ENCODE assay signal across 8 cellular contexts in the genomic region with DNA sequence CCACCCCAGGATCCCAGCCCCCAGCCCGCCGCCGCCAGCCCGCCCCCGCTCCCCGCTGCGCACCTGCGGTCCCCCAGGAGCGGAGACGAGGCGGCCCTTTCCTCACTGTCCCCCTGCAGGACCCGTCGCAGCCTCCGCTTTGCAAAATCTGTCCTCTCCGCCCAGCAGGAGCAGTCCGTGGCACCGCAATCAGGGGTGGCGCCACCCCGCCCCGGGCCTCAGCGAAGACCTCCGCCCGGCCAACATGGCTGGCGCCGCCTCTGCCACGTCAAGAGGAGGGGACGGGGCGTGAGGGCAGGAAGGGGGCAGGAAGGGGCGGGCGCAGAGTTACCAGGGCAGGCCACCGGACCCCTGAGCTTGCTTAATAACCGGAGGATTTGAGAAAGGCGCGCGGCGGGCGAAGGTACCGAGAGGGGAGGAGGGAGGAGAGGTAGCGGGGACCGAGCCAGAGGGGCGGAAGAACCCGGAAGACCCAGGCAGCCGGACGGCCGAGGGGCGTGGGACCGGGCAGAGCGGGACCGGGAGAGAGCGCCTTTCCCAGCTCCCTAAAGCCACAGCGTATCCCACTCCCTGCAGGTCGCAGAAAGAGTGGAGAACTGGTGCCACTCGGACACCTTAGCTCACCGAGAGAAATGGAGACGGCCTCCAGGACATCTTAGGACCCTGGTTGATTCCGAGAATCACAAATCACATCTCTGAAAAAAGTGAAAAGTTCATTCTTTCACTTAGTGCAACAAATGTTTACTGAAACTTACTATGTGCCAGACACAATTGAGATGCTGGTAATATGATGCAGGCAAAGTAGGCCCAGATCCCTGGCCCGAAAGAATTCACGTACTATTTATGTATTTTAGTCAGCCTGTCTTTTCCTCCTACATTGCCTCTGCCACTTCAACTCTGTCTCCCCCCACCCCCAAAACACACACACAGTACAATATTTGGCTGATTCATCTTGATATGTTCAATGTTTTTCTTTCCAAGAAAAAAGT. TPM values are rescaled to one million over a fixed set of nuclear protein-coding genes. Genes with fewer than 3 reads are reported as not detected.
A peak's percentile ranks its signal among the peaks of the same experiment; 100 is the strongest.
DNase-seq lines count a peak whose midpoint lies in the region; ATAC-seq and TF ChIP-seq lines count a peak whose summit lies in the region.

A gene (minus strand): TSS at position 267 of the 989 bp plus-strand sequence. CDS start 7,117 bp downstream, outside the sequence.

- H3K4me3 ChIP-seq in CD4-positive, alpha-beta memory T cell (ENCODE audit: low read length in 2 of 2): peak within 1 kb of the TSS; percentile 77 to 89
- peak within 1 kb of the TSS; percentile 85 for H3K4me3 ChIP-seq in ectodermal cell (ENCODE audit: insufficient read depth, low read depth, low read length)
- peak within 1 kb of the TSS; percentile 89 for H3K4me3 ChIP-seq in lung

- no peaks in the 10 kb centered on the region for H3K27me3 Mint-ChIP-seq in CD4-positive, alpha-beta memory T cell
- no peaks in the 10 kb centered on the region for H3K27me3 Mint-ChIP-seq in activated CD8-positive, alpha-beta T cell treated with anti-CD3 and anti-CD28 coated beads for 36 hours

- H3K9me3 ChIP-seq in CD4-positive, alpha-beta memory T cell (ENCODE audit: control insufficient read depth in 1 of 2, low read length in 2 of 2): no peaks in the 10 kb centered on the region
- H3K9me3 ChIP-seq in ectodermal cell (ENCODE audit: control insufficient read depth, low read length): no peaks in the 10 kb centered on the region
- H3K9me3 ChIP-seq in lung (ENCODE audit: control insufficient read depth in 2 of 2, insufficient read depth in 1 of 2, low read length in 1 of 2): no peaks in the 10 kb centered on the region

- H3K27ac ChIP-seq in CD4-positive, alpha-beta memory T cell (ENCODE audit: low read depth, low read length): peak within 1 kb of the TSS; percentile 86
- H3K27ac ChIP-seq in ectodermal cell (ENCODE audit: insufficient read depth, low read depth, low read length, poor library complexity, severe bottlenecking) (peak within 1 kb of the TSS; percentile 87), lung (ENCODE audit: low read depth in 1 of 2, low read length in 1 of 2) (peak within 1 kb of the TSS; percentile 92 to 98)

- DNase-seq in CD4-positive, alpha-beta memory T cell: peak; percentile 80 to 88 (median 82)
- peak; percentile 88 for DNase-seq in HK-2 (ENCODE audit: unreplicated experiment)
- DNase-seq in NCI-H82 treated with DMSO at 0.1 percent for 48 hours (lab: John Stamatoyannopoulos, UW; ENCODE audit: unreplicated experiment): peak; percentile 55
- peak; percentile 90 for DNase-seq in activated CD8-positive, alpha-beta T cell treated with anti-CD3 and anti-CD28 coated beads for 36 hours
- peak; percentile 90 for DNase-seq in lung (ENCODE audit: low spot score)
- peak; percentile 62 to 71 (median 63) for DNase-seq in stimulated activated CD4-positive, alpha-beta T cell treated with anti-CD3 and anti-CD28 coated beads, TNF-alpha, amount 100 ng/mL, for 4 hours (ENCODE audit: low read depth in 3 of 3)

- peaks cover 0 to 9% of the 10 kb centered on the region in 2 donors for H3K36me3 Mint-ChIP-seq in CD4-positive, alpha-beta memory T cell
- peaks cover 6% of the 10 kb centered on the region for H3K36me3 Mint-ChIP-seq in activated CD8-positive, alpha-beta T cell treated with anti-CD3 and anti-CD28 coated beads for 36 hours (ENCODE audit: low read depth)

- POLR2A ChIA-PET in CD4-positive, alpha-beta memory T cell (lab: Charles Lee; ENCODE audit: partially characterized antibody): interaction anchor here (0.5 to 4.4 kb wide), 16 partner anchors 8 to 331 kb away, joined by 3 to 66 read pairs (median 4); a partner anchor contains a TSS
- POLR2A ChIA-PET in activated CD8-positive, alpha-beta T cell treated with anti-CD3 and anti-CD28 coated beads for 36 hours (lab: Charles Lee): interaction anchor here (0.9 to 1.9 kb wide), 10 partner anchors 11 to 338 kb away, joined by 3 to 9 read pairs (median 4); a partner anchor contains a TSS

- H3K27ac Mint-ChIP-seq in CD4-positive, alpha-beta memory T cell: peak within 1 kb of the TSS; percentile 91 to 99 (median 98)
- peak within 1 kb of the TSS; percentile 97 for H3K27ac Mint-ChIP-seq in activated CD8-positive, alpha-beta T cell treated with anti-CD3 and anti-CD28 coated beads for 36 hours

- peaks cover 21 to 64% (median 40%) of the 10 kb centered on the region in 4 donors for H3K4me1 Mint-ChIP-seq in CD4-positive, alpha-beta memory T cell
- H3K4me1 Mint-ChIP-seq in activated CD8-positive, alpha-beta T cell treated with anti-CD3 and anti-CD28 coated beads for 36 hours (ENCODE audit: low read depth): peaks cover 40% of the 10 kb centered on the region

- intact Hi-C loops in CD4-positive, alpha-beta memory T cell (cut with micrococcal nuclease): loop anchor here (1.0 to 2.0 kb wide), 5 partner anchors 11 to 330 kb away; a partner anchor contains a TSS
- intact Hi-C loops in activated CD8-positive, alpha-beta T cell treated with anti-CD3 and anti-CD28 coated beads for 36 hours (cut with micrococcal nuclease): no loop called here

- ATAC-seq in GM19455 (IDR thresholded peaks at IDR 0.05; ENCODE audit: unreplicated experiment) (peak; percentile 87), lung (ENCODE audit: insufficient read depth, low FRiP score) (peak; percentile 95)
- ATAC-seq in activated CD8-positive, alpha-beta T cell treated with anti-CD3 and anti-CD28 coated beads for 36 hours: peak; percentile 94

- H3K4me1 ChIP-seq in CD4-positive, alpha-beta memory T cell (ENCODE audit: insufficient read depth, low read length): peaks cover 50% of the 10 kb centered on the region
- no peaks in the 10 kb centered on the region for H3K4me1 ChIP-seq in ectodermal cell (ENCODE audit: control insufficient read depth, insufficient read depth, low read length)
- peaks cover 5 to 9% of the 10 kb centered on the region in 2 donors for H3K4me1 ChIP-seq in lung (ENCODE audit: control insufficient read depth in 2 of 2, insufficient read depth in 2 of 2, low read length in 2 of 2)

- H3K9me3 Mint-ChIP-seq in CD4-positive, alpha-beta memory T cell: no peaks in the 10 kb centered on the region
- H3K9me3 Mint-ChIP-seq in activated CD8-positive, alpha-beta T cell treated with anti-CD3 and anti-CD28 coated beads for 36 hours: no peaks in the 10 kb centered on the region

- no peaks in the 10 kb centered on the region for H3K36me3 ChIP-seq in CD4-positive, alpha-beta memory T cell (ENCODE audit: insufficient read depth, low read length)
- no peaks in the 10 kb centered on the region for H3K36me3 ChIP-seq in ectodermal cell (ENCODE audit: control insufficient read depth, insufficient read depth, low read length)
- H3K36me3 ChIP-seq in lung (ENCODE audit: control insufficient read depth in 2 of 2, insufficient read depth in 2 of 2, low read length in 2 of 2): no peaks in the 10 kb centered on the region

- H3K4me3 Mint-ChIP-seq in CD4-positive, alpha-beta memory T cell: peak within 1 kb of the TSS; percentile 93 to 98 (median 96)
- peak within 1 kb of the TSS; percentile 95 for H3K4me3 Mint-ChIP-seq in activated CD8-positive, alpha-beta T cell treated with anti-CD3 and anti-CD28 coated beads for 36 hours

- CTCF ChIA-PET in CD4-positive, alpha-beta memory T cell (lab: Charles Lee; ENCODE audit: partially characterized antibody): interaction anchor here (0.6 to 2.4 kb wide), 4 partner anchors 11 to 328 kb away, joined by 3 to 10 read pairs (median 4); a partner anchor contains a TSS
- CTCF ChIA-PET in activated CD8-positive, alpha-beta T cell treated with anti-CD3 and anti-CD28 coated beads for 36 hours (lab: Charles Lee): interaction anchor here (2.5 kb wide), 1 partner anchor 10 kb away, joined by 8 read pairs; a partner anchor contains a TSS

- TF ChIP-seq CTCF in activated CD8-positive, alpha-beta T cell treated with anti-CD3 and anti-CD28 coated beads for 36 hours (IDR thresholded peaks at IDR 0.05): no peak
- TF ChIP-seq CTCF in lung (IDR thresholded peaks at IDR 0.05; ENCODE audit: control extremely low read depth, extremely low read depth): no peak

- no peaks in the 10 kb centered on the region for H3K27me3 ChIP-seq in CD4-positive, alpha-beta memory T cell (ENCODE audit: insufficient read depth, low read length)
- H3K27me3 ChIP-seq in ectodermal cell (ENCODE audit: control insufficient read depth, insufficient read depth, low read length, poor library complexity, severe bottlenecking) (no peaks in the 10 kb centered on the region), lung (ENCODE audit: control insufficient read depth, insufficient read depth) (no peaks in the 10 kb centered on the region)

- 1% methylated on average over 58 of the region's 58 CpGs for WGBS in ectodermal cell, 2 experiments
- 0% methylated on average over 52 to 58 of the region's 58 CpGs for WGBS in lung, 2 donors

RNA-seq across cellular contexts. Expression of the gene that starts here (rescaled TPM):
- total RNA-seq in CD4-positive, alpha-beta memory T cell: 10 to 100 TPM; 61.1 to 70.3 TPM
- 10 to 100 TPM; 42.9 to 47.5 TPM for polyA plus RNA-seq in CD4-positive, alpha-beta memory T cell
- 10 to 100 TPM; 45.4 to 45.6 TPM for total RNA-seq in activated CD8-positive, alpha-beta T cell treated with anti-CD3 and anti-CD28 coated beads for 36 hours
- polyA plus RNA-seq in ectodermal cell (2013, experiment 1 of 4): 34.2 TPM
- 35.2 TPM for polyA plus RNA-seq in ectodermal cell (2013, experiment 2 of 4)
- 34.4 TPM for polyA plus RNA-seq in ectodermal cell (2013, experiment 3 of 4)
- 41.3 TPM for polyA plus RNA-seq in ectodermal cell (2013, experiment 4 of 4)
- 10 to 100 TPM; 50.6 to 78.9 TPM for total RNA-seq in lung
- 10 to 100 TPM; 10.6 to 23.6 TPM for polyA plus RNA-seq in lung

Comparison
In these comparisons a context has a peak if more than half of its experiments do, and no peak if none do; other contexts are left out.
1. Peak in every context shown above with its lines: DNase-seq, ATAC-seq, H3K4me3 ChIP-seq and H3K27ac ChIP-seq.